In genomic region chr5:14168793-14169262, GRCh38 we compare ENCODE assay signal across 14 cellular contexts. TPM values are rescaled to one million over a fixed set of nuclear protein-coding genes. Genes with fewer than 3 reads are reported as not detected.
A peak's percentile ranks its signal among the peaks of the same experiment; 100 is the strongest.
DNase-seq lines count a peak whose midpoint lies in the region; ATAC-seq and TF ChIP-seq lines count a peak whose summit lies in the region.
"Had no signal": no experiment of that assay in that cellular context is flagged by ENCODE, and none has a peak within 500 bp of the region (broad histone marks: within the 10 kb centered on the region; RNA-seq: fewer than 3 reads in every experiment).

No MANE protein-coding gene starts in this region.

- H3K4me2 ChIP-seq in GM23338: no peak overlapping the region

- ATAC-seq in GM23338 (peak; percentile 39), Panc1 (no peak)

- peaks cover 9% of the 10 kb centered on the region; the same call in 2 of the 3 replicates for H3K36me3 Mint-ChIP-seq in GM23338 (ENCODE audit: low read depth)
- H3K36me3 Mint-ChIP-seq: activated CD4-positive, alpha-beta memory T cell treated with anti-CD3 and anti-CD28 coated beads for 36 hours; CD4-positive, CD25-positive, alpha-beta regulatory T cell had no signal

- H3K27me3 ChIP-seq in GM06990 (replicated peaks; ENCODE audit: control insufficient read depth, insufficient read depth, low read length) (no peaks in the 10 kb centered on the region), GM23338 (ENCODE audit: insufficient read depth) (no peaks in the 10 kb centered on the region), Panc1 (ENCODE audit: control insufficient read depth, insufficient read depth, low read length) (no peaks in the 10 kb centered on the region), mononuclear cell (ENCODE audit: insufficient read depth, low read length) (no peaks in the 10 kb centered on the region), dorsolateral prefrontal cortex (no peaks in the 10 kb centered on the region)

- H3K27me3 Mint-ChIP-seq in GM23338 (ENCODE audit: insufficient read depth, low read depth, poor library complexity): peaks cover 11% of the 10 kb centered on the region

- H3K27ac ChIP-seq in GM23338 (ENCODE audit: low read depth) (no peak overlapping the region; the same call in 1 of the 2 replicates), Panc1 (ENCODE audit: low read length) (peak overlapping the region; percentile 99), dorsolateral prefrontal cortex (peak overlapping the region in 2 of 59 donors; percentile 27 to 41)

- no peaks in the 10 kb centered on the region for H3F3A ChIP-seq in GM23338 (replicated peaks; ENCODE audit: low read depth)

- H3K9me2 ChIP-seq in GM23338 (ENCODE audit: insufficient read depth): no peaks in the 10 kb centered on the region

- H3K4me3 ChIP-seq in GM06990 (replicated peaks; ENCODE audit: low read depth, low read length) (peak overlapping the region; percentile 65), GM23338 (no peak overlapping the region), Panc1 (ENCODE audit: low read depth in 2 of 2, low read length in 2 of 2) (peak overlapping the region; percentile 2 to 26; a peak in 2 of 4 replicates), mononuclear cell (ENCODE audit: low read length) (peak overlapping the region; percentile 26), dorsolateral prefrontal cortex (no peak overlapping the region)

- H4K20me1 ChIP-seq in GM23338 (replicated peaks; ENCODE audit: insufficient read depth): peaks cover 27% of the 10 kb centered on the region

- peak overlapping the region; percentile 2 for H3K27ac Mint-ChIP-seq in GM23338
- H3K27ac Mint-ChIP-seq: activated CD4-positive, alpha-beta memory T cell treated with anti-CD3 and anti-CD28 coated beads for 36 hours; T-helper 1 cell treated with Interleukin-12 subunit alpha and Interleukin-12 subunit beta and Interleukin-4 antibody, amounts not matched to agents 30 μg/mL and 1 μg/mL, for 36 hours had no signal

- intact Hi-C loops in Panc1 (cut with micrococcal nuclease; ENCODE audit: unreplicated experiment): no loop called here
- intact Hi-C loops in dorsolateral prefrontal cortex (cut with DNase I): loop anchor here in 1 of 2 donors (2.0 kb wide), 1 partner anchor 36 kb away; no protein-coding TSS in a partner anchor

- H3K4me1 ChIP-seq in GM23338 (ENCODE audit: insufficient read depth) (peaks cover 58% of the 10 kb centered on the region), Panc1 (ENCODE audit: control insufficient read depth, insufficient read depth, low read length) (peaks cover 99% of the 10 kb centered on the region), mononuclear cell (ENCODE audit: insufficient read depth, low read length) (peaks cover 66% of the 10 kb centered on the region)

- H3K79me2 ChIP-seq in GM23338 (replicated peaks; ENCODE audit: insufficient read depth): peaks cover 100% of the 10 kb centered on the region

- H3K9me3 ChIP-seq in Panc1 (ENCODE audit: control insufficient read depth, insufficient read depth, low read depth, low read length): peaks cover 5% of the 10 kb centered on the region; the same call in 1 of the 2 replicates
- H3K9me3 ChIP-seq in mononuclear cell (ENCODE audit: low read depth, low read length): no peaks in the 10 kb centered on the region

- in situ Hi-C loops in Panc1 (cut with HindIII; ENCODE audit: low pct_unique_long_range_greater_than_20kb, low sequenced_read_pairs): no loop called here

- no TSS peak for BruUV-seq in Panc1 (replicated peaks; lab: Mats Ljungman, UMichigan)

- H3K36me3 ChIP-seq in GM06990 (ENCODE audit: control insufficient read depth, insufficient read depth, low read length): no peaks in the 10 kb centered on the region
- no peaks in the 10 kb centered on the region for H3K36me3 ChIP-seq in GM23338 (ENCODE audit: insufficient read depth)
- H3K36me3 ChIP-seq in Panc1 (ENCODE audit: control insufficient read depth, insufficient read depth, low read length): no peaks in the 10 kb centered on the region

- no peak for DNase-seq in GM06990 (ENCODE audit: extremely low read depth, insufficient read length)
- DNase-seq in GM23338 (ENCODE audit: low spot score): no peak
- DNase-seq in Panc1 (ENCODE audit: low read depth, low spot score): no peak
- no peak for DNase-seq in dorsolateral prefrontal cortex
- no peak for DNase-seq in SK-N-DZ (ENCODE audit: low spot score)
- no peak for DNase-seq in activated CD8-positive, alpha-beta memory T cell treated with anti-CD3 and anti-CD28 coated beads, Interleukin-2, amount 50 U/mL, for 4 hours
- DNase-seq in activated CD4-positive, alpha-beta T cell treated with anti-CD3 and anti-CD28 coated beads for 48 hours: no peak
- DNase-seq: activated CD4-positive, alpha-beta memory T cell treated with anti-CD3 and anti-CD28 coated beads for 36 hours; activated naive CD4-positive, alpha-beta T cell treated with anti-CD3 and anti-CD28 coated beads, Interleukin-2, amount 50 U/mL, for 16 hours; cerebellar nuclear complex; NCI-H1694 treated with DMSO at 0.1 percent for 48 hours had no signal

- H3K4me3 Mint-ChIP-seq in GM23338: no peak overlapping the region
- H3K4me3 Mint-ChIP-seq: activated CD4-positive, alpha-beta memory T cell treated with anti-CD3 and anti-CD28 coated beads for 36 hours; T-helper 1 cell treated with Interleukin-12 subunit alpha and Interleukin-12 subunit beta and Interleukin-4 antibody, amounts not matched to agents 30 μg/mL and 1 μg/mL, for 36 hours had no signal

- TF ChIP-seq CTCF in GM06990 (IDR thresholded peaks at IDR 0.05; ENCODE audit: insufficient read depth, low read length, poor library complexity, severe bottlenecking) (no peak), GM23338 (conservative IDR thresholded peaks at IDR 0.05; ENCODE audit: low read depth in 2 of 2) (no peak), Panc1 (IDR thresholded peaks at IDR 0.05) (no peak), dorsolateral prefrontal cortex (IDR thresholded peaks at IDR 0.05 in 54 of 56, conservative IDR thresholded peaks at IDR 0.05 in 2 of 56; ENCODE audit: low read depth in 1 of 56, partially characterized antibody in 56 of 56) (no peak)

- H2AFZ ChIP-seq in GM23338: no peak overlapping the region

- H3K9me3 Mint-ChIP-seq in GM23338: peaks cover 2% of the 10 kb centered on the region; the same call in 1 of the 3 replicates
- H3K9me3 Mint-ChIP-seq: T-helper 1 cell treated with Interleukin-12 subunit alpha and Interleukin-12 subunit beta and Interleukin-4 antibody, amounts not matched to agents 30 μg/mL and 1 μg/mL, for 36 hours had no signal

- CTCF ChIA-PET in Panc1 (lab: Charles Lee): interaction anchor here (0.9 kb wide), 1 partner anchor 11 kb away, joined by 8 read pairs; no protein-coding TSS in a partner anchor

- POLR2A ChIA-PET in Panc1 (lab: Charles Lee): interaction anchor here (0.6 to 1.2 kb wide), 2 partner anchors 12 to 15 kb away, joined by 3 to 4 read pairs; no protein-coding TSS in a partner anchor

- H3K4me1 Mint-ChIP-seq in GM23338: peaks cover 77% of the 10 kb centered on the region

TF ChIP-seq in GM23338, 12 proteins besides CTCF, POLR2A, EP300 and RAD21 (continues in another document):
- no peak for TF ChIP-seq ZNF331 (CRISPR knock-in tag; IDR thresholded peaks at IDR 0.05; ENCODE audit: low read depth)
- TF ChIP-seq NANOG (IDR thresholded peaks at IDR 0.05; ENCODE audit: borderline replicate concordance): no peak
- TF ChIP-seq, protein P1, sequence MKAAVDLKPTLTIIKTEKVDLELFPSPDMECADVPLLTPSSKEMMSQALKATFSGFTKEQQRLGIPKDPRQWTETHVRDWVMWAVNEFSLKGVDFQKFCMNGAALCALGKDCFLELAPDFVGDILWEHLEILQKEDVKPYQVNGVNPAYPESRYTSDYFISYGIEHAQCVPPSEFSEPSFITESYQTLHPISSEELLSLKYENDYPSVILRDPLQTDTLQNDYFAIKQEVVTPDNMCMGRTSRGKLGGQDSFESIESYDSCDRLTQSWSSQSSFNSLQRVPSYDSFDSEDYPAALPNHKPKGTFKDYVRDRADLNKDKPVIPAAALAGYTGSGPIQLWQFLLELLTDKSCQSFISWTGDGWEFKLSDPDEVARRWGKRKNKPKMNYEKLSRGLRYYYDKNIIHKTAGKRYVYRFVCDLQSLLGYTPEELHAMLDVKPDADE (IDR thresholded peaks at IDR 0.05): no peak

RNA-seq across cellular contexts. Expression of gene TRIO, which starts 25.7 kb away (rescaled TPM):
- 83.7 and 113 TPM in 2 replicates for total RNA-seq in GM23338 (2014; rRNA removed; shearing (Covaris generic))
- polyA plus RNA-seq in GM23338 (2016; fragmentation: Nextera tagmentation; extraction: Ambion mirVana): 13.8 and 14.9 TPM in 2 replicates
- total RNA-seq in Panc1 (2021; ENCODE audit: unreplicated experiment) (349 TPM), mononuclear cell (48.9 TPM), dorsolateral prefrontal cortex (100 to 1,000 TPM; 171 to 414 (median 292) TPM)
- 213 TPM for polyA plus RNA-seq in Panc1 (2012; ENCODE audit: insufficient read length)
- polyA plus RNA-seq in SK-N-DZ (2014; cell fraction: cytosol; rRNA removed): 28.7 and 32.3 TPM in 2 replicates
- 56.3 and 115 TPM in 2 replicates for polyA plus RNA-seq in SK-N-DZ (2014; cell fraction: nucleus; rRNA removed)

Comparison
In these comparisons a context has a peak if more than half of its experiments do, and no peak if none do; other contexts are left out.
1. H3K4me3 ChIP-seq: peak in GM06990 (single experiment), Panc1 (2 of 2) and mononuclear cell (single experiment); none in GM23338 (single experiment) and dorsolateral prefrontal cortex (0 of 59).